ENCODE assay signal across 29 cellular contexts in the genomic region with DNA sequence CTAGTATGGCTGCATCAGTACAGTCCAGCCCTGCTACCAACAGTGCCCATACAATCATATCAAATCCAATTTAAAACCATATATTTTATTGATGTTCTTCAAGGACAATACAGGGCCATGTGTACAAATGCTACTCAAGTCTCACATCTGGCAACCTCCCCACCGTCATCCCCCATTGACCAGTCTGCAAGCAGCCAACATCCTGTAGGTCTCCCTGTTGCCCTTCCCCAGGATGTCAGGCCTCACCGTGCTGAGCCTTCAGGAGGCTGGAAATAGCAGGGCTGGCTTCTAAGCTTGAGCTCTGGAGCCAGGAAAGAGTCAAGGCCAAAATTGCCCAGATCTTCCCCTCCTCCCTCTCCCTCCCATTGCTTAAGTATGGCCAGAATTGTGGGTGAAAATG. TPM values are rescaled to one million over a fixed set of nuclear protein-coding genes. Genes with fewer than 3 reads are reported as not detected.
"Had no signal": no experiment of that assay in that cellular context is flagged by ENCODE, and none has a peak within 500 bp of the region (broad histone marks: within the 10 kb centered on the region; RNA-seq: fewer than 3 reads in every experiment).

No MANE protein-coding gene starts in this region.

- H3K4me3 ChIP-seq: coronary artery, dorsolateral prefrontal cortex, esophagus squamous epithelium, gastrocnemius medialis, heart right ventricle, left lung, lower lobe of right lung had no signal

- H3K27ac ChIP-seq: coronary artery, epithelial cell of prostate, esophagus squamous epithelium, gastrocnemius medialis, heart right ventricle, left lung, lower lobe of right lung had no signal

- H3K4me1 ChIP-seq: esophagus squamous epithelium, gastrocnemius medialis, left lung, lower lobe of right lung had no signal

- ATAC-seq: esophagus mucosa, gastrocnemius medialis, heart right ventricle, left cardiac atrium, left lung, left ventricle myocardium superior, lower lobe of right lung had no signal

- H3K36me3 ChIP-seq: esophagus squamous epithelium, gastrocnemius medialis, heart right ventricle, left lung, lower lobe of right lung had no signal

- H3K9me3 ChIP-seq: esophagus squamous epithelium, gastrocnemius medialis, heart right ventricle, left lung, lower lobe of right lung had no signal

- DNase-seq: dermis blood vessel endothelial cell; dorsolateral prefrontal cortex; effector CD4-positive, alpha-beta T cell; effector memory CD4-positive, alpha-beta T cell; erythroblast; esophagus squamous epithelium; foreskin fibroblast; foreskin melanocyte; gastrocnemius medialis; glutamatergic neuron; heart right ventricle; hippocampal formation; left cardiac atrium; left lung; left ventricle myocardium superior; lower lobe of right lung; mesenchymal stem cell; midbrain had no signal

- FAIRE-seq: colon, endometrium, islet of Langerhans, keratinocyte had no signal

RNA-seq across cellular contexts. Expression of a gene that starts 10.4 kb away (rescaled TPM):
- total RNA-seq: dermis blood vessel endothelial cell, esophagus mucosa, esophagus squamous epithelium, gastrocnemius medialis, glomerular endothelial cell, left cardiac atrium, left lung, left ventricle myocardium superior, lower leg skin, lower lobe of right lung, lung microvascular endothelial cell, mononuclear cell had no signal
- polyA plus RNA-seq: heart right ventricle, keratinocyte had no signal

RNA-seq across cellular contexts. Expression of a gene that starts 50.4 kb away (rescaled TPM):
- total RNA-seq: left cardiac atrium had no signal
